ENCODE assay signal across 8 cellular contexts in genomic region chr4:127479031-127479622, GRCh38.
DNase-seq lines count a peak whose midpoint lies in the region; FAIRE-seq and TF ChIP-seq lines count a peak whose summit lies in the region.

No MANE protein-coding gene starts in this region.

- H3K4me1 ChIP-seq in H9 (ENCODE audit: insufficient read depth, low read length), result no peaks in the 10 kb centered on the region
- H3K4me1 ChIP-seq in transverse colon, result peaks cover 0 to 3% (median 0%) of the 10 kb centered on the region in 4 donors

- no peaks in the 10 kb centered on the region for H3K9me3 ChIP-seq in H9 (ENCODE audit: control insufficient read depth, low read depth, low read length)
- no peaks in the 10 kb centered on the region for H3K9me3 ChIP-seq in transverse colon

- H2BK120ac ChIP-seq in H9 (ENCODE audit: low read depth, low read length, poor library complexity, severe bottlenecking), result no peak overlapping the region

- H3K14ac ChIP-seq in H9 (ENCODE audit: insufficient read depth, low read length), result no peak overlapping the region

- peaks cover 7 to 8% of the 10 kb centered on the region in 2 experiments; a peak in 4 of 5 replicates for H3K9me3 Mint-ChIP-seq in H9

- H2BK5ac ChIP-seq in H9 (ENCODE audit: insufficient read length, low read length), result no peak overlapping the region

- no peak for TF ChIP-seq POLR2A in transverse colon (IDR thresholded peaks at IDR 0.05)

- no peak overlapping the region for H3K9ac ChIP-seq in H9 (ENCODE audit: extremely low read depth, insufficient read length, low read length)

- H3K4me3 ChIP-seq in fibroblast of villous mesenchyme (ENCODE audit: low read depth, low read length) (no peak overlapping the region), transverse colon (no peak overlapping the region)

- H2AFZ ChIP-seq in H9 (ENCODE audit: low read length), result no peak overlapping the region

- no peak overlapping the region for H2BK12ac ChIP-seq in H9 (ENCODE audit: insufficient read length, low read depth, low read length)

- no peak overlapping the region for H2BK15ac ChIP-seq in H9 (ENCODE audit: low read depth, low read length)

- peaks cover 0 to 3% (median 2%) of the 10 kb centered on the region in 3 experiments; a peak in 2 of 7 replicates for H3K36me3 Mint-ChIP-seq in H9 (ENCODE audit: insufficient read depth in 1 of 3, low read depth in 3 of 3)

- intact Hi-C loops in transverse colon (cut with DNase I; ENCODE audit: low total_unique reads), result no loop called here

- no peak overlapping the region for H3K23ac ChIP-seq in H9 (ENCODE audit: insufficient read length, low read depth, low read length)

- no peaks in the 10 kb centered on the region for H3K4me1 Mint-ChIP-seq in H9

- no peak overlapping the region for H4K5ac ChIP-seq in H9 (ENCODE audit: insufficient read length, low read depth, low read length)

- peak; percentile 68 for FAIRE-seq in RCC 7860 (lab: Jason Lieb, UNC)

- no peak overlapping the region for H3K4me3 Mint-ChIP-seq in H9

- H3K79me1 ChIP-seq in H9 (ENCODE audit: insufficient read depth, low read depth, low read length, poor library complexity, severe bottlenecking), result no peaks in the 10 kb centered on the region

- H4K8ac ChIP-seq in H9 (replicated peaks; ENCODE audit: insufficient read length, low read depth, low read length), result no peak overlapping the region

- H3K79me2 ChIP-seq in H9 (ENCODE audit: insufficient read depth, low read length), result no peaks in the 10 kb centered on the region

- H3K27me3 ChIP-seq in H9 (ENCODE audit: insufficient read depth, low read length) (no peaks in the 10 kb centered on the region), transverse colon (no peaks in the 10 kb centered on the region)

- in situ Hi-C loops in transverse colon (cut with MboI; ENCODE audit: low pct_ligation_motif_present in 1 of 4, low pct_unique_long_range_greater_than_20kb in 1 of 4, low sequenced_read_pairs in 3 of 4), result no loop called here

- DNase-seq in COR-L47 (lab: John Stamatoyannopoulos, UW), result peak; percentile 49
- no peak for DNase-seq in H9
- DNase-seq in RCC 7860 (ENCODE audit: low spot score), result peak; percentile 11
- peak; percentile 39 for DNase-seq in fibroblast of villous mesenchyme (ENCODE audit: low read depth)
- DNase-seq in transverse colon, result no peak
- DNase-seq in activated effector memory CD4-positive, alpha-beta T cell treated with Interleukin-2 at 50 U/mL for 16 hours, result no peak
- no peak for DNase-seq in anterior cingulate cortex (lab: John Stamatoyannopoulos, UW)
- DNase-seq in ecto neural progenitor cell (ENCODE audit: low spot score), result no peak

- H3K56ac ChIP-seq in H9 (ENCODE audit: insufficient read length, low read depth, low read length), result no peak overlapping the region

- no peaks in the 10 kb centered on the region for H3K23me2 ChIP-seq in H9 (ENCODE audit: insufficient read length, low read depth, low read length, poor library complexity, severe bottlenecking)

- H3K4me2 ChIP-seq in H9 (ENCODE audit: insufficient read depth, insufficient read length, low read length), result no peak overlapping the region

- H3K27ac Mint-ChIP-seq in H9, result no peak overlapping the region

- no peaks in the 10 kb centered on the region for H4K20me1 ChIP-seq in H9 (ENCODE audit: control insufficient read depth, insufficient read depth, insufficient read length)

- no peaks in the 10 kb centered on the region for H3K36me3 ChIP-seq in transverse colon

- H2AK5ac ChIP-seq in H9 (ENCODE audit: insufficient read length, low read length), result no peak overlapping the region

- H3T11ph ChIP-seq in H9 (ENCODE audit: low read length), result no peak overlapping the region

- TF ChIP-seq CTCF in H9 (conservative IDR thresholded peaks at IDR 0.05), result peak; percentile 82
- TF ChIP-seq CTCF in fibroblast of villous mesenchyme (IDR thresholded peaks at IDR 0.05; ENCODE audit: insufficient read depth, low read depth, low read length), result peak; percentile 47
- peak in 4 of 5 experiments; percentile 35 to 47 (median 45) for TF ChIP-seq CTCF in transverse colon (IDR thresholded peaks at IDR 0.05)

- no peak overlapping the region for H3K4ac ChIP-seq in H9 (ENCODE audit: low read depth, low read length)

- no peak overlapping the region for H2BK20ac ChIP-seq in H9 (ENCODE audit: low read depth, low read length, poor library complexity, severe bottlenecking)

- no peak overlapping the region for H4K91ac ChIP-seq in H9 (ENCODE audit: insufficient read length, low read depth, low read length)

- no peak for TF ChIP-seq EP300 in transverse colon (IDR thresholded peaks at IDR 0.05; ENCODE audit: low read depth)

- no peak overlapping the region for H3K18ac ChIP-seq in H9 (ENCODE audit: insufficient read length, low read depth, low read length)

- H3K27me3 Mint-ChIP-seq in H9 (ENCODE audit: low read depth), result no peaks in the 10 kb centered on the region

- H3K27ac ChIP-seq in H9 (ENCODE audit: insufficient read length, low read depth, low read length), result no peak overlapping the region
- no peak overlapping the region for H3K27ac ChIP-seq in transverse colon

Comparison
In these comparisons a context has a peak if more than half of its experiments do, and no peak if none do; other contexts are left out.
1. DNase-seq: peak in COR-L47 (single experiment), RCC 7860 (single experiment) and fibroblast of villous mesenchyme (single experiment); none in H9 (single experiment), transverse colon (single experiment), activated effector memory CD4-positive, alpha-beta T cell treated with Interleukin-2 at 50 U/mL for 16 hours (single experiment), anterior cingulate cortex (0 of 58) and ecto neural progenitor cell (single experiment).
2. Peak in every context shown above with its lines, with median percentiles within 50 percentile points of each other: CTCF ChIP-seq.